10 cellular contexts compared by ENCODE assay signal in the genomic region with DNA sequence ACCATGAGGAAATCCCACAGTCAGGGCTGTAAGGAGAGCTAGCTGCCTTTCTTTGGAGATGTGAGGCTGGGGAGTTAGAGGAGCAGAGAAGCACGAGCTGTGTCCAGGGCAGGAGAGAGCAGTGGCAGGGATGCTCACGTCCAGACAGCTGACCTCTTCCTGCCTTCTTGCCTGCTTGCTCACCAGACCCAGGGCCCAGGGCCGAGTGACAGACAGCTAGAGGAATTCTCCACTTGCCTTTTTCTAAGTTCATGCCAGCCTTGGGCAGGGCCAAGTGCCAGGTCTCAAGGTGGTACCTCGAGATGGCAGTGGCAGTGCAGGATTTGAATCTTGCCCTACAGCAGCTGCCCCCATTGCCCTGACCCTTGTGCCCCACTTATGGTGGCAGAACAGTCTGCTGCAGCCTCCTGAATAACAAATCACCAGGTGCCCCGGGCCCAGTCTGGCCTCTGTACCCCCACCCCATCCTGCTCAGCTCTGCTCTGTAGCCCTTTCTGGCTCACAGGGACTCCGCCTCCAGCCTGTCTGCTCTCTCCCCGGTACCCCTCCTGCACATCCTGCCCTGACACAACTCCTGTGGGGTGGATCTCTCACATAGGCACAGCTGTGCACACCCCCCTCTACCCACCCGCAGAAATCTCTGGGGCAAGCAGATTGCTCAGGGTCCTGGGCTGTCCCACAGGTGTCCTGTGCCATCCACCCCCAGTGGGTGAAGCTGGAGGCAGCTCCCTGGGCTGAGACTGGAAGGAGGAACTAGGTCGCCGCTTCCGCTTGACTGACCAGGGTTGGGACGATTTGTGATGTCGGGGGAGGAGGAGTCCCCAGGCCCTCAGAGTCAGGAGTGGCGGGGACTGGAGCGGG. TPM values are rescaled to one million over a fixed set of nuclear protein-coding genes. Genes with fewer than 3 reads are reported as not detected.
DNase-seq lines count a peak whose midpoint lies in the region; ATAC-seq and TF ChIP-seq lines count a peak whose summit lies in the region.
"Had no signal": no experiment of that assay in that cellular context is flagged by ENCODE, and none has a peak within 500 bp of the region (broad histone marks: within the 10 kb centered on the region; RNA-seq: fewer than 3 reads in every experiment).

No MANE protein-coding gene starts in this region.

- intact Hi-C loops in psoas muscle (cut with DNase I), result no loop called here

- H3K27me3 ChIP-seq in MG63, result no peaks in the 10 kb centered on the region
- no peaks in the 10 kb centered on the region for H3K27me3 ChIP-seq in brain microvascular endothelial cell (replicated peaks)
- no peaks in the 10 kb centered on the region for H3K27me3 ChIP-seq in psoas muscle (ENCODE audit: insufficient read depth in 3 of 3, low read length in 2 of 3)

- H3K4me1 ChIP-seq in psoas muscle, result no peaks in the 10 kb centered on the region

- DNase-seq in GM13976 (ENCODE audit: low spot score), result peak; percentile 78
- DNase-seq in MG63, result peak; percentile 80
- DNase-seq in brain microvascular endothelial cell, result peak; percentile 22
- DNase-seq in psoas muscle, result peak; percentile 43 to 62
- no peak for DNase-seq in NCI-H2107 treated with DMSO at 0.1 percent for 48 hours (lab: John Stamatoyannopoulos, UW; ENCODE audit: unreplicated experiment)
- no peak for DNase-seq in activated naive CD4-positive, alpha-beta T cell treated with anti-CD3 and anti-CD28 coated beads, Interleukin-2, amount 10 ng/mL, durations not matched to agents 7 days and 5 days
- DNase-seq in activated CD4-positive, alpha-beta T cell treated with anti-CD3 and anti-CD28 coated beads, Interleukin-2, amount 50 U/mL, for 48 hours, result no peak
- DNase-seq: activated CD4-positive, alpha-beta T cell treated with anti-CD3 and anti-CD28 coated beads for 36 hours had no signal

- no peak overlapping the region for H3K4me3 ChIP-seq in MG63
- no peak overlapping the region for H3K4me3 ChIP-seq in brain microvascular endothelial cell (ENCODE audit: low read depth, low read length)
- H3K4me3 ChIP-seq in psoas muscle, result no peak overlapping the region

- in situ Hi-C loops in GM13976 (cut with MboI; ENCODE audit: low sequenced_read_pairs, unreplicated experiment), result no loop called here
- in situ Hi-C loops in brain microvascular endothelial cell (cut with HindIII; ENCODE audit: low pct_ligation_motif_present, low sequenced_read_pairs), result no loop called here

- no peaks in the 10 kb centered on the region for H3K27me3 Mint-ChIP-seq in activated naive CD4-positive, alpha-beta T cell treated with anti-CD3 and anti-CD28 coated beads, Interleukin-2, amount 10 ng/mL, durations not matched to agents 7 days and 5 days
- H3K27me3 Mint-ChIP-seq: activated CD4-positive, alpha-beta T cell treated with anti-CD3 and anti-CD28 coated beads for 36 hours had no signal

- CTCF ChIA-PET in activated naive CD4-positive, alpha-beta T cell treated with anti-CD3 and anti-CD28 coated beads, Interleukin-2, amount 10 ng/mL, durations not matched to agents 7 days and 5 days (lab: Charles Lee), result interaction anchor here (0.9 to 1.1 kb wide), 3 partner anchors 9 to 42 kb away, joined by 3 read pairs; no protein-coding TSS in a partner anchor

- TF ChIP-seq CTCF in GM13976 (IDR thresholded peaks at IDR 0.05; ENCODE audit: borderline replicate concordance, control extremely low read depth, extremely low read depth, insufficient read depth, missing control alignments) (no peak), brain microvascular endothelial cell (IDR thresholded peaks at IDR 0.05; ENCODE audit: low read depth, low read length, missing control alignments) (no peak), psoas muscle (IDR thresholded peaks at IDR 0.05) (no peak)

- H3K4me1 Mint-ChIP-seq in activated naive CD4-positive, alpha-beta T cell treated with anti-CD3 and anti-CD28 coated beads, Interleukin-2, amount 10 ng/mL, durations not matched to agents 7 days and 5 days, result no peaks in the 10 kb centered on the region
- H3K4me1 Mint-ChIP-seq: activated CD4-positive, alpha-beta T cell treated with anti-CD3 and anti-CD28 coated beads for 36 hours had no signal

- whole genome bisulfite sequencing in psoas muscle, 3 donors, result 66 to 73% (median 68%) methylated on average over 14 to 15 of the region's 15 CpGs

- H3K4me3 Mint-ChIP-seq in activated naive CD4-positive, alpha-beta T cell treated with anti-CD3 and anti-CD28 coated beads, Interleukin-2, amount 10 ng/mL, durations not matched to agents 7 days and 5 days, result no peak overlapping the region
- H3K4me3 Mint-ChIP-seq: activated CD4-positive, alpha-beta T cell treated with anti-CD3 and anti-CD28 coated beads for 36 hours had no signal

- H3K27ac ChIP-seq in brain microvascular endothelial cell (no peak overlapping the region), psoas muscle (no peak overlapping the region)

- H3K36me3 ChIP-seq in MG63 (no peaks in the 10 kb centered on the region), brain microvascular endothelial cell (replicated peaks) (peaks cover 6% of the 10 kb centered on the region), psoas muscle (ENCODE audit: insufficient read depth in 1 of 2, low read depth in 1 of 2) (peaks cover 0 to 15% of the 10 kb centered on the region in 2 donors)

- peaks cover 6% of the 10 kb centered on the region for H3K36me3 Mint-ChIP-seq in activated naive CD4-positive, alpha-beta T cell treated with anti-CD3 and anti-CD28 coated beads, Interleukin-2, amount 10 ng/mL, durations not matched to agents 7 days and 5 days

- no peaks in the 10 kb centered on the region for H3K9me3 Mint-ChIP-seq in activated naive CD4-positive, alpha-beta T cell treated with anti-CD3 and anti-CD28 coated beads, Interleukin-2, amount 10 ng/mL, durations not matched to agents 7 days and 5 days

- ATAC-seq in psoas muscle (peak in 2 of 4 donors; percentile 33 to 50), HG02623 (IDR thresholded peaks at IDR 0.05; ENCODE audit: unreplicated experiment) (no peak)
- ATAC-seq: activated CD4-positive, alpha-beta T cell treated with anti-CD3 and anti-CD28 coated beads for 36 hours had no signal

- no peak overlapping the region for H3K27ac Mint-ChIP-seq in activated naive CD4-positive, alpha-beta T cell treated with anti-CD3 and anti-CD28 coated beads, Interleukin-2, amount 10 ng/mL, durations not matched to agents 7 days and 5 days
- H3K27ac Mint-ChIP-seq: activated CD4-positive, alpha-beta T cell treated with anti-CD3 and anti-CD28 coated beads for 36 hours had no signal

- H3K9me3 ChIP-seq in MG63, result no peaks in the 10 kb centered on the region
- H3K9me3 ChIP-seq in psoas muscle, result no peaks in the 10 kb centered on the region

RNA-seq across cellular contexts. Expression of gene GRIN2C, which starts 26.0 kb away (rescaled TPM):
- total RNA-seq in MG63 (2014; rRNA removed; shearing (Covaris generic); ENCODE audit: low replicate concordance), result not detected in 2 replicates
- under 1 TPM; 0.20 to 0.74 (median 0.37) TPM for total RNA-seq in psoas muscle
- under 1 TPM; 0.06 to 0.40 (median 0.10) TPM for polyA plus RNA-seq in psoas muscle
- total RNA-seq: activated CD4-positive, alpha-beta T cell treated with anti-CD3 and anti-CD28 coated beads for 36 hours had no signal

RNA-seq across cellular contexts. Expression of gene FDXR, which starts 39.1 kb away (rescaled TPM):
- total RNA-seq in MG63 (2014; rRNA removed; shearing (Covaris generic); ENCODE audit: low replicate concordance), result 8.4 and 15.6 TPM in 2 replicates
- 1 to 10 TPM; 3.0 to 7.9 (median 4.2) TPM for total RNA-seq in psoas muscle
- 1 to 10 TPM; 3.4 to 4.7 (median 3.7) TPM for polyA plus RNA-seq in psoas muscle

RNA-seq across cellular contexts. Expression of gene NAT9, which starts 57.6 kb away (rescaled TPM):
- 46.8 and 51.6 TPM in 2 replicates for total RNA-seq in MG63 (2014; rRNA removed; shearing (Covaris generic); ENCODE audit: low replicate concordance)
- 10 to 100 TPM; 15.2 to 32.8 (median 19.9) TPM for total RNA-seq in psoas muscle
- polyA plus RNA-seq in psoas muscle, result 10 to 100 TPM; 25.8 to 52.5 (median 25.8) TPM

RNA-seq across cellular contexts. Expression of gene FADS6, which starts 59.7 kb away (rescaled TPM):
- not detected in 2 replicates for total RNA-seq in MG63 (2014; rRNA removed; shearing (Covaris generic); ENCODE audit: low replicate concordance)
- not detected for total RNA-seq in psoas muscle
- under 1 TPM in 1 of 3 donors, not detected in 2; 0.01 TPM for polyA plus RNA-seq in psoas muscle
- total RNA-seq: activated CD4-positive, alpha-beta T cell treated with anti-CD3 and anti-CD28 coated beads for 36 hours had no signal
- polyA plus RNA-seq: neural cell had no signal

Comparison
In these comparisons a context has a peak if more than half of its experiments do, and no peak if none do; other contexts are left out.
1. DNase-seq: peak in GM13976 (single experiment), MG63 (single experiment), brain microvascular endothelial cell (single experiment) and psoas muscle (2 of 2); none in NCI-H2107 treated with DMSO at 0.1 percent for 48 hours (single experiment), activated naive CD4-positive, alpha-beta T cell treated with anti-CD3 and anti-CD28 coated beads, Interleukin-2, amount 10 ng/mL, durations not matched to agents 7 days and 5 days (single experiment) and activated CD4-positive, alpha-beta T cell treated with anti-CD3 and anti-CD28 coated beads, Interleukin-2, amount 50 U/mL, for 48 hours (0 of 2).